1 cellular context compared by ENCODE assay signal in genomic region chr15:67104453-67104852, GRCh38.
TF ChIP-seq lines count a peak whose summit lies in the region.

No MANE protein-coding gene starts in this region.

TF ChIP-seq in liver, 16 proteins besides CTCF, POLR2A, EP300 and RAD21 (continued from another document):
- TF ChIP-seq REST (IDR thresholded peaks at IDR 0.05) (no peak), JUND (IDR thresholded peaks at IDR 0.05) (peak in 1 of 2 donors; percentile 16), SP1 (IDR thresholded peaks at IDR 0.05) (no peak), FOXA2 (IDR thresholded peaks at IDR 0.05) (peak; percentile 15)
